10 cellular contexts compared by ENCODE assay signal in genomic region chrX:95764972-95765451, GRCh38.
DNase-seq lines count a peak whose midpoint lies in the region; ATAC-seq and TF ChIP-seq lines count a peak whose summit lies in the region.
"Had no signal": no experiment of that assay in that cellular context is flagged by ENCODE, and none has a peak within 500 bp of the region (broad histone marks: within the 10 kb centered on the region; RNA-seq: fewer than 3 reads in every experiment).

No MANE protein-coding gene starts in this region.

- H3K36me3 ChIP-seq in gastroesophageal sphincter, result no peaks in the 10 kb centered on the region
- no peaks in the 10 kb centered on the region for H3K36me3 ChIP-seq in CD8-positive, alpha-beta memory T cell (ENCODE audit: insufficient read depth, low read length)

- no peaks in the 10 kb centered on the region for H3K4me1 Mint-ChIP-seq in CD8-positive, alpha-beta memory T cell
- H3K4me1 Mint-ChIP-seq: B cell had no signal

- no peaks in the 10 kb centered on the region for H3K27me3 ChIP-seq in gastroesophageal sphincter
- no peaks in the 10 kb centered on the region for H3K27me3 ChIP-seq in CD8-positive, alpha-beta memory T cell (ENCODE audit: insufficient read depth, low read length, poor library complexity, severe bottlenecking)

- H3K27ac ChIP-seq in gastroesophageal sphincter, result no peak overlapping the region
- no peak overlapping the region for H3K27ac ChIP-seq in CD8-positive, alpha-beta memory T cell (ENCODE audit: low read depth, low read length)
- H3K27ac ChIP-seq: skin epidermis had no signal

- H3K27ac Mint-ChIP-seq in CD8-positive, alpha-beta memory T cell, result no peak overlapping the region
- H3K27ac Mint-ChIP-seq: B cell had no signal

- no peaks in the 10 kb centered on the region for H3K4me1 ChIP-seq in gastroesophageal sphincter
- H3K4me1 ChIP-seq in CD8-positive, alpha-beta memory T cell (ENCODE audit: insufficient read depth, low read length), result no peaks in the 10 kb centered on the region

- TF ChIP-seq POLR2A in gastroesophageal sphincter (IDR thresholded peaks at IDR 0.05), result no peak

- ATAC-seq in HG03378 (IDR thresholded peaks at IDR 0.05; ENCODE audit: unreplicated experiment) (peak; percentile 81), gastroesophageal sphincter (no peak), GM21786 (IDR thresholded peaks at IDR 0.05; ENCODE audit: unreplicated experiment) (no peak)

- DNase-seq in NCI-H1436 (lab: John Stamatoyannopoulos, UW) (peak; percentile 9), NCI-H1436 treated with DMSO at 0.1 percent for 48 hours (lab: John Stamatoyannopoulos, UW) (no peak), RPMI8226 (peak; percentile 29), stromal cell of bone marrow (ENCODE audit: low read depth) (peak; percentile 22)
- no peak for DNase-seq in CD8-positive, alpha-beta memory T cell

- TF ChIP-seq EP300 in gastroesophageal sphincter (IDR thresholded peaks at IDR 0.05), result no peak

- peaks cover 0 to 2% of the 10 kb centered on the region in 2 donors for H3K27me3 Mint-ChIP-seq in CD8-positive, alpha-beta memory T cell
- H3K27me3 Mint-ChIP-seq: B cell had no signal

- CTCF ChIA-PET in CD8-positive, alpha-beta memory T cell (lab: Charles Lee), result no interaction called here

- no peaks in the 10 kb centered on the region for H3K9me3 ChIP-seq in gastroesophageal sphincter
- H3K9me3 ChIP-seq in CD8-positive, alpha-beta memory T cell (ENCODE audit: low read length), result no peaks in the 10 kb centered on the region

- no peaks in the 10 kb centered on the region for H3K36me3 Mint-ChIP-seq in CD8-positive, alpha-beta memory T cell

- no peak overlapping the region for H3K4me3 Mint-ChIP-seq in CD8-positive, alpha-beta memory T cell
- H3K4me3 Mint-ChIP-seq: B cell had no signal

- TF ChIP-seq CTCF in gastroesophageal sphincter (IDR thresholded peaks at IDR 0.05), result peak in 3 of 4 experiments; percentile 22 to 54 (median 26)

- H3K4me3 ChIP-seq in gastroesophageal sphincter, result no peak overlapping the region
- no peak overlapping the region for H3K4me3 ChIP-seq in CD8-positive, alpha-beta memory T cell (ENCODE audit: low read length)
- H3K4me3 ChIP-seq: skin epidermis had no signal

- peaks cover 0 to 3% (median under 1%) of the 10 kb centered on the region in 5 donors for H3K9me3 Mint-ChIP-seq in CD8-positive, alpha-beta memory T cell

- 8 to 14% methylated on average over 2 to 3 of the region's 3 CpGs for WGBS in gastroesophageal sphincter (ENCODE audit: low coverage in 1 of 2), 2 donors

- POLR2A ChIA-PET in CD8-positive, alpha-beta memory T cell (lab: Charles Lee), result no interaction called here

Comparison
In these comparisons a context has a peak if more than half of its experiments do, and no peak if none do; other contexts are left out.
1. DNase-seq: peak in NCI-H1436 (single experiment), RPMI8226 (single experiment) and stromal cell of bone marrow (single experiment); none in NCI-H1436 treated with DMSO at 0.1 percent for 48 hours (single experiment) and CD8-positive, alpha-beta memory T cell (0 of 5).